ENCODE assay signal across 9 cellular contexts in the genomic region with DNA sequence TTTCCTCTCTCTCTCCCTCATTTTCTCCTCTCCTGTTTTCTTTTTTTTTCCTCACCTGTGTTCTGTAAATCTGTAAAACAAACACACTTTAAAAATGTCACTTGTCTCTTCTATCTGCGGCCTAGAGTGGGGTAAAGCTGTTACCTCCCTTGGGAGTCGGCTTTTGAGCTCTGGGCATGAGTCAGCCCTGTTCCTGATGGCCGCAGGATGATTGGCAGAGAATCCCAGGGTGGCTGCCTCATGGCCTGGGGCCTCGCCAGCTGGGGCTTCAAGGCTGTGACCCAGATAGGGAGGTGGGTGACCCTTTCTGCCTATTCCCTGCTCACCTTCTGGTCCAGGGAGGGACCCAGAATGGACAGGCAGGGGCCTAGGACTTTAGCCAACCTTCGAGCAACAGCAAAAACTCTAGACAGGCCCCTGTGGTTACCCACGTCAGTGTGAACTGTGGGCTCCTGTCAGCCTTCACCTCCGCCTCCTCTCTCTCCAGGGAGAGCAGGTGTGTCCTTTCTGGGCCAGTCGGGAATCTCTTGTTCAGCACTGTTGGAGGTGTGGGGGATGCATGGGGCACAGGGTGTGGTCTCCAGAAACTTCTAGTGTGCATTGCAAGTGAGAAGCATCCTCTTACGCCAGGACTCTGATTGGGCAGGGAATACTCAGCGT.
DNase-seq lines count a peak whose midpoint lies in the region; ATAC-seq and TF ChIP-seq lines count a peak whose summit lies in the region.
"Had no signal": no experiment of that assay in that cellular context is flagged by ENCODE, and none has a peak within 500 bp of the region (broad histone marks: within the 10 kb centered on the region; RNA-seq: fewer than 3 reads in every experiment).

No MANE protein-coding gene starts in this region.

- ATAC-seq in left lung (peak; percentile 54), HG02623 (IDR thresholded peaks at IDR 0.05; ENCODE audit: unreplicated experiment) (no peak), GM21515 (IDR thresholded peaks at IDR 0.05; ENCODE audit: unreplicated experiment) (no peak)

- H3K4me3 ChIP-seq in adrenal gland (no peak overlapping the region), left lung (no peak overlapping the region)

- H3K9me3 ChIP-seq in adrenal gland (replicated peaks in 1 of 3) (no peaks in the 10 kb centered on the region), left lung (no peaks in the 10 kb centered on the region)

- intact Hi-C loops in adrenal gland (cut with DNase I): no loop called here
- intact Hi-C loops in left lung (cut with DNase I): no loop called here

- H3K4me1 ChIP-seq in adrenal gland (replicated peaks in 1 of 2) (peaks cover 0 to 11% of the 10 kb centered on the region in 2 donors), left lung (no peaks in the 10 kb centered on the region)

- DNase-seq in DMS79 (lab: John Stamatoyannopoulos, UW) (peak; percentile 46), NCI-H1105 (lab: John Stamatoyannopoulos, UW) (peak; percentile 5), adrenal gland (peak; percentile 40 to 83 (median 64)), left lung (no peak)
- no peak for DNase-seq in effector CD8-positive, alpha-beta T cell (lab: John Stamatoyannopoulos, UW)
- DNase-seq in activated T-cell treated with anti-CD3 and anti-CD28 coated beads, Interleukin-2, amount 50 U/mL, for 1 hour: no peak
- DNase-seq: occipital lobe had no signal

- TF ChIP-seq CTCF in adrenal gland (IDR thresholded peaks at IDR 0.05): no peak
- no peak for TF ChIP-seq CTCF in left lung (IDR thresholded peaks at IDR 0.05)

- H3K27me3 ChIP-seq in adrenal gland (no peaks in the 10 kb centered on the region), left lung (no peaks in the 10 kb centered on the region)

- WGBS in adrenal gland, 4 donors: 50 to 61% (median 57%) methylated on average over 6 to 10 of the region's 10 CpGs

- peak overlapping the region in 1 of 5 donors; percentile 30 for H3K27ac ChIP-seq in adrenal gland
- no peak overlapping the region for H3K27ac ChIP-seq in left lung

- H3K36me3 ChIP-seq in adrenal gland (replicated peaks in 1 of 2): no peaks in the 10 kb centered on the region
- H3K36me3 ChIP-seq in left lung: no peaks in the 10 kb centered on the region

- TF ChIP-seq POLR2A in adrenal gland (IDR thresholded peaks at IDR 0.05): no peak

Comparison
In these comparisons a context has a peak if more than half of its experiments do, and no peak if none do; other contexts are left out.
1. DNase-seq: peak in DMS79 (single experiment), NCI-H1105 (single experiment) and adrenal gland (7 of 7); none in left lung (0 of 2), effector CD8-positive, alpha-beta T cell (single experiment) and activated T-cell treated with anti-CD3 and anti-CD28 coated beads, Interleukin-2, amount 50 U/mL, for 1 hour (single experiment).